Comparison of ENCODE assay signal across 8 cellular contexts in genomic region chr5:136132557-136133415, GRCh38. TPM values are rescaled to one million over a fixed set of nuclear protein-coding genes. Genes with fewer than 3 reads are reported as not detected.
DNase-seq lines count a peak whose midpoint lies in the region; ATAC-seq and TF ChIP-seq lines count a peak whose summit lies in the region.

SMAD5 (plus strand) TSS chr5:136132845; CDS start chr5:136153761, 20,916 bp downstream.

- peak within 1 kb of the TSS; percentile 82 for H3K4me2 ChIP-seq in PC-9

- H3K27me3 ChIP-seq in PC-9 (ENCODE audit: insufficient read depth, low read depth), result no peaks in the 10 kb centered on the region
- H3K27me3 ChIP-seq in muscle layer of colon (ENCODE audit: control insufficient read depth in 1 of 2, insufficient read depth in 2 of 2, low read length in 2 of 2), result no peaks in the 10 kb centered on the region

- TSS peak; percentile 38 for BruUV-seq in PC-9 (replicated peaks; lab: Mats Ljungman, UMichigan)

- peaks cover 1% of the 10 kb centered on the region for H3K36me3 Mint-ChIP-seq in activated T-cell treated with anti-CD3 and anti-CD28 coated beads, Interleukin-2, amount 50 U/mL, for 4 hours (ENCODE audit: insufficient read depth)

- peaks cover 8% of the 10 kb centered on the region; the same call in 1 of the 2 replicates for H3F3A ChIP-seq in PC-9 (ENCODE audit: insufficient read depth, low read depth)

- POLR2A ChIA-PET in PC-9 (lab: Charles Lee; ENCODE audit: unreplicated experiment), result interaction anchor here (0.6 to 1.1 kb wide), 3 partner anchors 17 to 832 kb away, joined by 4 to 17 read pairs (median 7); no protein-coding TSS in a partner anchor

- peaks cover 24% of the 10 kb centered on the region for H3K4me1 Mint-ChIP-seq in activated T-cell treated with anti-CD3 and anti-CD28 coated beads, Interleukin-2, amount 50 U/mL, for 4 hours (ENCODE audit: low read depth)

- TF ChIP-seq CTCF in PC-9 (conservative IDR thresholded peaks at IDR 0.05), result no peak

- peak within 1 kb of the TSS; percentile 78 for H3K4me3 ChIP-seq in PC-9
- H3K4me3 ChIP-seq in muscle layer of colon (ENCODE audit: low read depth in 1 of 2, low read length in 2 of 2), result peak within 1 kb of the TSS; percentile 92 to 97

- H3K9ac ChIP-seq in muscle layer of colon (ENCODE audit: low read length), result peak within 1 kb of the TSS; percentile 94

- H3K79me2 ChIP-seq in PC-9 (ENCODE audit: low read depth), result peaks cover 50% of the 10 kb centered on the region

- DNase-seq in DMS114 treated with DMSO at 0.1 percent for 48 hours (lab: John Stamatoyannopoulos, UW; ENCODE audit: unreplicated experiment) (peak; percentile 82), HuH-7.5 (ENCODE audit: low spot score) (peak; percentile 88), PC-9 (peak; percentile 77 to 94)
- DNase-seq in activated T-cell treated with anti-CD3 and anti-CD28 coated beads, Interleukin-2, amount 50 U/mL, for 4 hours, result peak; percentile 64
- DNase-seq in stimulated activated CD8-positive, alpha-beta memory T cell treated with anti-CD3 and anti-CD28 coated beads, Interleukin-7, amount 100 ng/mL, for 1 hour (ENCODE audit: low read depth in 2 of 2), result peak; percentile 52 to 64

- H3K4me3 Mint-ChIP-seq in activated T-cell treated with anti-CD3 and anti-CD28 coated beads, Interleukin-2, amount 50 U/mL, for 4 hours, result peak within 1 kb of the TSS; percentile 83

- ATAC-seq in GM21526 (IDR thresholded peaks at IDR 0.05; ENCODE audit: low FRiP score, unreplicated experiment), result peak; percentile 91
- peak; percentile 79 to 86 for ATAC-seq in activated T-cell treated with anti-CD3 and anti-CD28 coated beads, Interleukin-2, amount 50 U/mL, for 4 hours
- ATAC-seq in esophagus mucosa, result peak; percentile 95

- H3K9me3 ChIP-seq in PC-9 (ENCODE audit: insufficient read depth, low read depth) (no peaks in the 10 kb centered on the region), muscle layer of colon (ENCODE audit: low read length) (no peaks in the 10 kb centered on the region)

- CTCF ChIA-PET in PC-9 (lab: Charles Lee), result no interaction called here

- H3K4me1 ChIP-seq in PC-9 (replicated peaks; ENCODE audit: insufficient read depth), result peaks cover 19% of the 10 kb centered on the region
- peaks cover 43% of the 10 kb centered on the region for H3K4me1 ChIP-seq in muscle layer of colon (ENCODE audit: insufficient read depth, low read length)

- H3K9me3 Mint-ChIP-seq in activated T-cell treated with anti-CD3 and anti-CD28 coated beads, Interleukin-2, amount 50 U/mL, for 4 hours, result no peaks in the 10 kb centered on the region

- H4K20me1 ChIP-seq in PC-9 (ENCODE audit: insufficient read depth), result peaks cover 24% of the 10 kb centered on the region

- H3K36me3 ChIP-seq in PC-9 (ENCODE audit: low read depth) (no peaks in the 10 kb centered on the region), muscle layer of colon (ENCODE audit: insufficient read depth, low read length) (no peaks in the 10 kb centered on the region)

- peaks cover 36% of the 10 kb centered on the region for H3K27me3 Mint-ChIP-seq in activated T-cell treated with anti-CD3 and anti-CD28 coated beads, Interleukin-2, amount 50 U/mL, for 4 hours (ENCODE audit: low read depth)

- intact Hi-C loops in PC-9 (cut with micrococcal nuclease; ENCODE audit: unreplicated experiment), result loop anchor here (5.0 kb wide), 1 partner anchor 35 kb away; no protein-coding TSS in a partner anchor

- H3K27ac ChIP-seq in PC-9, result peak within 1 kb of the TSS; percentile 60
- H3K27ac ChIP-seq in muscle layer of colon (ENCODE audit: low read depth, low read length), result peak within 1 kb of the TSS; percentile 97

- H3K9me2 ChIP-seq in PC-9 (ENCODE audit: insufficient read depth), result no peaks in the 10 kb centered on the region

- H2AFZ ChIP-seq in PC-9, result peak within 1 kb of the TSS; percentile 81

RNA-seq across cellular contexts. Expression of gene SMAD5, which starts in this region (rescaled TPM):
- total RNA-seq in PC-9 (2021), result 50.6 and 58.2 TPM in 2 replicates
- total RNA-seq in activated T-cell treated with anti-CD3 and anti-CD28 coated beads, Interleukin-2, amount 50 U/mL, for 4 hours, result 10 to 100 TPM in 1 of 3 donors, 1 to 10 TPM in 2; 3.5 to 10.1 (median 6.0) TPM
- 46.8 TPM for total RNA-seq in esophagus mucosa

Comparison
In these comparisons a context has a peak if more than half of its experiments do, and no peak if none do; other contexts are left out.
1. Peak in every context shown above with its lines: DNase-seq, ATAC-seq, H3K4me3 ChIP-seq and H3K27ac ChIP-seq.